ENCODE assay signal across 8 cellular contexts in genomic region chr19:18007939-18008673, GRCh38. TPM values are rescaled to one million over a fixed set of nuclear protein-coding genes. Genes with fewer than 3 reads are reported as not detected.
DNase-seq lines count a peak whose midpoint lies in the region; ATAC-seq, FAIRE-seq and TF ChIP-seq lines count a peak whose summit lies in the region.

Gene ARRDC2 (plus strand): TSS chr19:18008170. CDS start chr19:18008311, 141 bp downstream.

- TF ChIP-seq CTCF in cardiac muscle cell (IDR thresholded peaks at IDR 0.05; ENCODE audit: low read depth, low read length): no peak
- TF ChIP-seq CTCF in pancreas (IDR thresholded peaks at IDR 0.05): no peak
- TF ChIP-seq CTCF in thoracic aorta (IDR thresholded peaks at IDR 0.05): no peak

- H3K9me3 ChIP-seq in KOPT-K1 (ENCODE audit: insufficient read depth, low read length, poor library complexity, severe bottlenecking): no peaks in the 10 kb centered on the region
- H3K9me3 ChIP-seq in adipocyte (ENCODE audit: control insufficient read depth, low read length): no peaks in the 10 kb centered on the region
- H3K9me3 ChIP-seq in cardiac muscle cell (ENCODE audit: low read depth): no peaks in the 10 kb centered on the region
- H3K9me3 ChIP-seq in pancreas: no peaks in the 10 kb centered on the region
- H3K9me3 ChIP-seq in thoracic aorta: no peaks in the 10 kb centered on the region

- peak within 1 kb of the TSS; percentile 86 for H3K9ac ChIP-seq in adipocyte (ENCODE audit: low read length)

- H3K4me3 ChIP-seq in adipocyte (ENCODE audit: low read length): peak within 1 kb of the TSS; percentile 85
- peak within 1 kb of the TSS; percentile 36 for H3K4me3 ChIP-seq in cardiac muscle cell
- H3K4me3 ChIP-seq in pancreas: peak within 1 kb of the TSS; percentile 20 to 53 (median 32)
- H3K4me3 ChIP-seq in thoracic aorta: peak within 1 kb of the TSS; percentile 76

- ATAC-seq in pancreas (peak; percentile 91 to 95 (median 92)), thoracic aorta (ENCODE audit: insufficient number of reproducible peaks, low FRiP score, low read depth) (peak; percentile 75)

- 17 to 18% methylated on average over 86 to 91 of the region's 91 CpGs for WGBS in pancreas, 2 donors

- peaks cover 39% of the 10 kb centered on the region for H3K36me3 ChIP-seq in KOPT-K1 (ENCODE audit: insufficient read depth, low read length)
- H3K36me3 ChIP-seq in adipocyte (ENCODE audit: control insufficient read depth, insufficient read depth, low read length, severe bottlenecking): peaks cover 27% of the 10 kb centered on the region
- no peaks in the 10 kb centered on the region for H3K36me3 ChIP-seq in cardiac muscle cell
- no peaks in the 10 kb centered on the region for H3K36me3 ChIP-seq in pancreas
- H3K36me3 ChIP-seq in thoracic aorta: peaks cover 38% of the 10 kb centered on the region

- H3K4me1 ChIP-seq in adipocyte (ENCODE audit: control insufficient read depth, insufficient read depth, low read length) (peaks cover 21% of the 10 kb centered on the region), cardiac muscle cell (ENCODE audit: low read depth) (no peaks in the 10 kb centered on the region), pancreas (peaks cover 0 to 9% (median 0%) of the 10 kb centered on the region in 3 donors), thoracic aorta (ENCODE audit: control insufficient read depth in 1 of 2, low read depth in 2 of 2) (peaks cover 12 to 29% of the 10 kb centered on the region in 2 donors)

- intact Hi-C loops in pancreas (cut with DNase I): loop anchor here in 1 of 3 donors (1.0 kb wide), 1 partner anchor 50 kb away; no protein-coding TSS in a partner anchor

- H3K27ac ChIP-seq in KOPT-K1 (ENCODE audit: low read depth, low read length, poor library complexity, severe bottlenecking) (peak within 1 kb of the TSS; percentile 21), cardiac muscle cell (no peak within 1 kb of the TSS), pancreas (peak within 1 kb of the TSS; percentile 58 to 89 (median 76)), thoracic aorta (peak within 1 kb of the TSS; percentile 79 to 89)

- DNase-seq in SIG-M5 treated with dmso at 0.1 percent for 504 hours (lab: John Stamatoyannopoulos, UW; ENCODE audit: unreplicated experiment): peak; percentile 46
- DNase-seq in SIG-M5 (lab: John Stamatoyannopoulos, UW): no peak
- peak; percentile 86 for DNase-seq in T follicular helper cell (ENCODE audit: low read depth)
- peak; percentile 97 for DNase-seq in adipocyte (ENCODE audit: low read depth)
- peak; percentile 95 for DNase-seq in cardiac muscle cell (ENCODE audit: low read depth in 1 of 2, low spot score in 1 of 2)
- DNase-seq in pancreas: peak; percentile 86 to 96 (median 92)
- DNase-seq in thoracic aorta (ENCODE audit: low spot score): peak; percentile 76

- FAIRE-seq in pancreas (lab: Jason Lieb, UNC): no peak

- H3K27me3 ChIP-seq in adipocyte (replicated peaks; ENCODE audit: control insufficient read depth, insufficient read depth, low read length) (no peaks in the 10 kb centered on the region), cardiac muscle cell (no peaks in the 10 kb centered on the region), pancreas (no peaks in the 10 kb centered on the region), thoracic aorta (replicated peaks; ENCODE audit: insufficient read depth) (no peaks in the 10 kb centered on the region)

RNA-seq across cellular contexts. Expression of gene ARRDC2, which starts in this region (rescaled TPM):
- total RNA-seq in cardiac muscle cell: 9.2 and 16.1 TPM in 2 replicates
- 6.8 and 10.7 TPM in 2 replicates for polyA plus RNA-seq in cardiac muscle cell
- total RNA-seq in pancreas: 10 to 100 TPM in 1 of 6 donors, 1 to 10 TPM in 5; 3.8 to 22.0 (median 8.1) TPM
- 10 to 100 TPM; 32.3 to 34.8 TPM for polyA plus RNA-seq in pancreas
- 100 to 1,000 TPM; 114 to 151 TPM for total RNA-seq in thoracic aorta

Comparison
In these comparisons a context has a peak if more than half of its experiments do, and no peak if none do; other contexts are left out.
1. H3K4me3 ChIP-seq: peak in every context shown above with its lines; median percentile 85 in adipocyte; 76 in thoracic aorta; 36 in cardiac muscle cell; 32 in pancreas.